Comparison of ENCODE assay signal across 1 cellular context in genomic region chr6:110036408-110037302, GRCh38.
TF ChIP-seq lines count a peak whose summit lies in the region.

No MANE protein-coding gene starts in this region.

TF ChIP-seq in H1, 55 proteins besides CTCF, POLR2A, EP300 and RAD21:
- TF ChIP-seq TAF7 (optimal IDR thresholded peaks at IDR 0.05; ENCODE audit: borderline replicate concordance, low read depth, low read length): no peak
- no peak for TF ChIP-seq TAF1 (IDR thresholded peaks at IDR 0.05; ENCODE audit: low read depth, low read length)
- TF ChIP-seq SP2 (IDR thresholded peaks at IDR 0.05; ENCODE audit: low read length): no peak
- TF ChIP-seq SP4 (IDR thresholded peaks at IDR 0.05; ENCODE audit: low read length): no peak
- no peak for TF ChIP-seq MAX (IDR thresholded peaks at IDR 0.05)
- TF ChIP-seq RNF2 (IDR thresholded peaks at IDR 0.05; ENCODE audit: borderline replicate concordance, low read depth, low read length, missing control alignments, poor library complexity, severe bottlenecking): no peak
- TF ChIP-seq TBP (IDR thresholded peaks at IDR 0.05; ENCODE audit: low read depth, low read length): no peak
